ENCODE assay signal across 23 cellular contexts in the genomic region with DNA sequence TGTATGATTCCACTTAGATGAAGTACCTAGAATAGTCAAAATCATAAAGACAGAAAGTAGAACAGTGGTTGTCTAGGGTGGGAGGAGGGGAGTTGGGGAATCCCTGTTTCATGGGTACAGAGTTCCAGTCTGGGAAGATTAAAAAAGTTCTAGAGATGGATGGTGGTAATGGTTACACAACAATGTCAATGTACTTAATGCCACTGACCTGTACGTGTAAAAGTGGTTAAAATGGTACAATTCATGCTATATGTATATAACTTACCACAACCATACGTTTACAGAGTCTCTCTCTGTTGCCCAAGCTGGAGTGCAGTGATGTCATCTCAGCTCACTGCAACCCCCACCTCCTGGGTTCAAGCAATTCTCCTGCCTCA.
"Had no signal": no experiment of that assay in that cellular context is flagged by ENCODE, and none has a peak within 500 bp of the region (broad histone marks: within the 10 kb centered on the region; RNA-seq: fewer than 3 reads in every experiment).

No MANE protein-coding gene starts in this region.

- FAIRE-seq: kidney had no signal

- H3K27ac Mint-ChIP-seq: stimulated activated naive B cell treated with anti-CD40 and anti-IgM and Interleukin-4, amounts not matched to agents 10 μg/mL and 1 μg/mL and 100 μg/mL, for 72 hours had no signal

- H3K27me3 ChIP-seq: colonic mucosa, hepatocyte, neutrophil, stomach, transverse colon had no signal

- H3K9me3 ChIP-seq: colonic mucosa, neutrophil, psoas muscle, spleen, stomach, thoracic aorta, transverse colon had no signal

- H3K4me3 ChIP-seq: colonic mucosa, hepatocyte, psoas muscle, spleen, stomach, thoracic aorta, transverse colon had no signal

- DNase-seq: colonic mucosa; dermis blood vessel endothelial cell; erythroblast; foreskin melanocyte; kidney; left cardiac atrium; left ventricle myocardium superior; mammary epithelial cell; naive thymus-derived CD8-positive, alpha-beta T cell; psoas muscle; retina; spleen; stimulated activated CD4-positive, alpha-beta T cell treated with anti-CD3 and anti-CD28 coated beads, Interleukin-15, amount 100 ng/mL, for 24 hours; stimulated activated CD4-positive, alpha-beta T cell treated with anti-CD3 and anti-CD28 coated beads, Interleukin-1b, Interleukin-23, amount 100 ng/mL, for 48 hours; stimulated activated CD4-positive, alpha-beta T cell treated with anti-CD3 and anti-CD28 coated beads, Interleukin-4, amount 100 ng/mL, for 24 hours; stimulated activated naive B cell treated with anti-CD40 and anti-IgM and Interleukin-4, amounts not matched to agents 10 μg/mL and 1 μg/mL and 100 μg/mL, for 72 hours; stomach; substantia nigra; transverse colon had no signal

- ATAC-seq: left cardiac atrium; left ventricle myocardium superior; naive thymus-derived CD8-positive, alpha-beta T cell; psoas muscle; sciatic nerve; stimulated activated naive B cell treated with anti-CD40 and anti-IgM and Interleukin-4, amounts not matched to agents 10 μg/mL and 1 μg/mL and 100 μg/mL, for 72 hours had no signal

- H3K4me3 Mint-ChIP-seq: naive thymus-derived CD8-positive, alpha-beta T cell; stimulated activated naive B cell treated with anti-CD40 and anti-IgM and Interleukin-4, amounts not matched to agents 10 μg/mL and 1 μg/mL and 100 μg/mL, for 72 hours had no signal

- H3K9me3 Mint-ChIP-seq: naive thymus-derived CD8-positive, alpha-beta T cell; stimulated activated naive B cell treated with anti-CD40 and anti-IgM and Interleukin-4, amounts not matched to agents 10 μg/mL and 1 μg/mL and 100 μg/mL, for 72 hours had no signal

- H3K27me3 Mint-ChIP-seq: naive thymus-derived CD8-positive, alpha-beta T cell; stimulated activated naive B cell treated with anti-CD40 and anti-IgM and Interleukin-4, amounts not matched to agents 10 μg/mL and 1 μg/mL and 100 μg/mL, for 72 hours had no signal

- H3K36me3 ChIP-seq: colonic mucosa, neutrophil, spleen, stomach, thoracic aorta, transverse colon had no signal

- H3K27ac ChIP-seq: colonic mucosa, hepatocyte, neutrophil, psoas muscle, spleen, thoracic aorta, transverse colon had no signal
